ENCODE assay signal across 29 cellular contexts in the genomic region with DNA sequence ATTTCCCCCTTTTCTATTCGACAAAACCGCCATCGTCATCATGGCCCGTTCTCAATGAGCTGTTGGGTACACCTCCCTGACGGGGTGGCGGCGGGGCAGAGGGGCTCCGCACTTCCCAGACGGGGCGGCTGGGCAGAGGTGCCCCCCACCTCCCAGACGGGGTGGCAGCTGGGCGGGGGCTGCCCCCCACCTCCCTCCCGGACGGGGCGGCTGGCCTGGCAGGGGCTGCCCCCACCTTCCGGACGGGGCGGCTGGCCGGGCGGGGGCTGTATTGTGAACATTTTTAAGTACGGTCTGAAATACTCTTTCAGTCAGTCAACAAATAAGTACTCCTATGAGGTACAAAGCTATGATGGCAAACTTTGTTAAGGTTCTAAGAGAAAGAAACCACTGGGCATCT.
"Had no signal": no experiment of that assay in that cellular context is flagged by ENCODE, and none has a peak within 500 bp of the region (broad histone marks: within the 10 kb centered on the region; RNA-seq: fewer than 3 reads in every experiment).

No MANE protein-coding gene starts in this region.

- ATAC-seq: stimulated activated effector memory CD8-positive, alpha-beta T cell treated with anti-CD3 and anti-CD28 coated beads, Interleukin-12 subunit alpha, Interleukin-12 subunit beta, amount 100 ng/mL, for 72 hours; stimulated activated memory B cell treated with anti-CD40 and anti-IgM and Interleukin-4, amounts not matched to agents 10 μg/mL and 1 μg/mL and 100 μg/mL, for 72 hours; stimulated activated naive B cell treated with anti-CD40 and anti-IgM and Interleukin-4, amounts not matched to agents 10 μg/mL and 1 μg/mL and 100 μg/mL, for 72 hours; stimulated activated naive CD8-positive, alpha-beta T cell treated with anti-CD3 and anti-CD28 coated beads, Interleukin-15, amount 100 ng/mL, for 72 hours; stimulated activated naive CD8-positive, alpha-beta T cell treated with anti-CD3 and anti-CD28 coated beads, Interleukin-15, Interleukin-2, amounts not matched to agents 100 U/mL and 50 U/mL, for 24 hours; upper lobe of right lung had no signal

- H3K4me1 Mint-ChIP-seq: stimulated activated effector memory CD8-positive, alpha-beta T cell treated with anti-CD3 and anti-CD28 coated beads, Interleukin-12 subunit alpha, Interleukin-12 subunit beta, amount 100 ng/mL, for 72 hours; stimulated activated memory B cell treated with anti-CD40 and anti-IgM and Interleukin-4, amounts not matched to agents 10 μg/mL and 1 μg/mL and 100 μg/mL, for 72 hours; stimulated activated naive B cell treated with anti-CD40 and anti-IgM and Interleukin-4, amounts not matched to agents 10 μg/mL and 1 μg/mL and 100 μg/mL, for 72 hours; stimulated activated naive CD8-positive, alpha-beta T cell treated with anti-CD3 and anti-CD28 coated beads, Interleukin-15, amount 100 ng/mL, for 72 hours had no signal

- H3K4me1 ChIP-seq: stomach, suprapubic skin, testis, thyroid gland, tibial artery, tibial nerve, transverse colon, upper lobe of left lung, upper lobe of right lung, uterus, vagina had no signal

- H3K27ac ChIP-seq: stomach, suprapubic skin, testis, thoracic aorta, thyroid gland, tibial artery, tibial nerve, transverse colon, upper lobe of left lung, upper lobe of right lung, uterus, vagina had no signal

- H3K4me3 ChIP-seq: stomach, suprapubic skin, testis, thoracic aorta, thyroid gland, tibial artery, tibial nerve, transverse colon, upper lobe of left lung, upper lobe of right lung, uterus, vagina had no signal

- H3K36me3 Mint-ChIP-seq: stimulated activated effector memory CD8-positive, alpha-beta T cell treated with anti-CD3 and anti-CD28 coated beads, Interleukin-12 subunit alpha, Interleukin-12 subunit beta, amount 100 ng/mL, for 72 hours; stimulated activated memory B cell treated with anti-CD40 and anti-IgM and Interleukin-4, amounts not matched to agents 10 μg/mL and 1 μg/mL and 100 μg/mL, for 72 hours; stimulated activated naive B cell treated with anti-CD40 and anti-IgM and Interleukin-4, amounts not matched to agents 10 μg/mL and 1 μg/mL and 100 μg/mL, for 72 hours; type B pancreatic cell had no signal

- H3K27me3 Mint-ChIP-seq: stimulated activated memory B cell treated with anti-CD40 and anti-IgM and Interleukin-4, amounts not matched to agents 10 μg/mL and 1 μg/mL and 100 μg/mL, for 72 hours; stimulated activated naive B cell treated with anti-CD40 and anti-IgM and Interleukin-4, amounts not matched to agents 10 μg/mL and 1 μg/mL and 100 μg/mL, for 72 hours; stimulated activated naive CD8-positive, alpha-beta T cell treated with anti-CD3 and anti-CD28 coated beads, Interleukin-15, amount 100 ng/mL, for 72 hours; stimulated activated naive CD8-positive, alpha-beta T cell treated with anti-CD3 and anti-CD28 coated beads, Interleukin-15, Interleukin-2, amounts not matched to agents 100 ng/mL and 50 ng/mL, for 24 hours; type B pancreatic cell had no signal

- H3K27ac Mint-ChIP-seq: stimulated activated effector memory CD8-positive, alpha-beta T cell treated with anti-CD3 and anti-CD28 coated beads, Interleukin-12 subunit alpha, Interleukin-12 subunit beta, amount 100 ng/mL, for 72 hours; stimulated activated memory B cell treated with anti-CD40 and anti-IgM and Interleukin-4, amounts not matched to agents 10 μg/mL and 1 μg/mL and 100 μg/mL, for 72 hours; stimulated activated naive B cell treated with anti-CD40 and anti-IgM and Interleukin-4, amounts not matched to agents 10 μg/mL and 1 μg/mL and 100 μg/mL, for 72 hours; stimulated activated naive CD8-positive, alpha-beta T cell treated with anti-CD3 and anti-CD28 coated beads, Interleukin-15, amount 100 ng/mL, for 72 hours; stimulated activated naive CD8-positive, alpha-beta T cell treated with anti-CD3 and anti-CD28 coated beads, Interleukin-15, Interleukin-2, amounts not matched to agents 100 ng/mL and 50 ng/mL, for 24 hours; type B pancreatic cell had no signal

- H3K9me3 Mint-ChIP-seq: stimulated activated memory B cell treated with anti-CD40 and anti-IgM and Interleukin-4, amounts not matched to agents 10 μg/mL and 1 μg/mL and 100 μg/mL, for 72 hours; type B pancreatic cell had no signal

- H3K9me3 ChIP-seq: suprapubic skin, testis, thoracic aorta, thyroid gland, tibial artery, tibial nerve, transverse colon, upper lobe of left lung, upper lobe of right lung, uterus, vagina had no signal

- DNase-seq: stimulated activated CD4-positive, alpha-beta T cell treated with anti-CD3 and anti-CD28 coated beads, Interleukin-2, amount 100 ng/mL, for 48 hours; stimulated activated CD4-positive, alpha-beta T cell treated with anti-CD3 and anti-CD28 coated beads, Interleukin-4, amount 100 ng/mL, for 1 hour; stimulated activated CD4-positive, alpha-beta T cell treated with anti-CD3 and anti-CD28 coated beads, Interleukin-4, amount 100 ng/mL, for 24 hours; stimulated activated CD4-positive, alpha-beta T cell treated with anti-CD3 and anti-CD28 coated beads, Interleukin-4, amount 100 ng/mL, for 4 hours; stimulated activated CD8-positive, alpha-beta memory T cell treated with anti-CD3 and anti-CD28 coated beads, Interleukin-4, amount 100 ng/mL, for 48 hours; stimulated activated naive B cell treated with anti-CD40 and anti-IgM and Interleukin-4, amounts not matched to agents 10 μg/mL and 1 μg/mL and 100 μg/mL, for 72 hours; stimulated activated naive CD4-positive, alpha-beta T cell; stimulated activated naive CD4-positive, alpha-beta T cell treated with Interleukin-2 at 50 U/mL for 16 hours; stimulated activated naive CD8-positive, alpha-beta T cell treated with anti-CD3 and anti-CD28 coated beads, Interleukin-15, amount 100 ng/mL, for 72 hours; stimulated activated naive CD8-positive, alpha-beta T cell treated with anti-CD3 and anti-CD28 coated beads, Interleukin-15, Interleukin-2, amounts not matched to agents 100 U/mL and 50 U/mL, for 24 hours; stomach; substantia nigra; testis; thyroid gland; tibial artery; transverse colon; trophoblast cell; upper lobe of right lung; uterus had no signal

- H3K27me3 ChIP-seq: stomach, suprapubic skin, testis, thyroid gland, tibial artery, tibial nerve, transverse colon, upper lobe of left lung, upper lobe of right lung, uterus, vagina had no signal

- H3K4me3 Mint-ChIP-seq: stimulated activated effector memory CD8-positive, alpha-beta T cell treated with anti-CD3 and anti-CD28 coated beads, Interleukin-12 subunit alpha, Interleukin-12 subunit beta, amount 100 ng/mL, for 72 hours; stimulated activated memory B cell treated with anti-CD40 and anti-IgM and Interleukin-4, amounts not matched to agents 10 μg/mL and 1 μg/mL and 100 μg/mL, for 72 hours; stimulated activated naive B cell treated with anti-CD40 and anti-IgM and Interleukin-4, amounts not matched to agents 10 μg/mL and 1 μg/mL and 100 μg/mL, for 72 hours; stimulated activated naive CD8-positive, alpha-beta T cell treated with anti-CD3 and anti-CD28 coated beads, Interleukin-15, amount 100 ng/mL, for 72 hours; stimulated activated naive CD8-positive, alpha-beta T cell treated with anti-CD3 and anti-CD28 coated beads, Interleukin-15, Interleukin-2, amounts not matched to agents 100 ng/mL and 50 ng/mL, for 24 hours; type B pancreatic cell had no signal

- FAIRE-seq: urothelium cell line had no signal

- H3K36me3 ChIP-seq: stomach, suprapubic skin, thoracic aorta, thyroid gland, tibial artery, tibial nerve, transverse colon, upper lobe of left lung, upper lobe of right lung, uterus, vagina had no signal
